20 cellular contexts compared by ENCODE assay signal in genomic region chr6:91105532-91105931, GRCh38.
"Had no signal": no experiment of that assay in that cellular context is flagged by ENCODE, and none has a peak within 500 bp of the region (broad histone marks: within the 10 kb centered on the region; RNA-seq: fewer than 3 reads in every experiment).

No MANE protein-coding gene starts in this region.

- DNase-seq: KBM-7, MV-4-11, NCI-H1048, NCI-H1105, NCI-H1417, NCI-H1436 treated with DMSO at 0.1 percent for 48 hours, NCI-H1694, NCI-H187 treated with DMSO at 0.1 percent for 48 hours, NCI-H2029 treated with DMSO at 0.1 percent for 48 hours, NCI-H2171, NCI-H226, NCI-H446, NCI-H510A, NCI-H524 treated with DMSO at 0.1 percent for 48 hours, NCI-H774, Right ventricle myocardium superior, RPMI8226, SIG-M5 had no signal

- H3K9me3 ChIP-seq: SJSA1 had no signal

- H3K4me1 ChIP-seq: SJSA1 had no signal

- H3K4me3 ChIP-seq: SJSA1, SK-N-MC had no signal

- H3K27me3 ChIP-seq: SJSA1 had no signal

- H3K27ac ChIP-seq: SJSA1, SK-N-MC had no signal

- H3K36me3 ChIP-seq: SJSA1 had no signal
